1 cellular context compared by ENCODE assay signal in the genomic region with DNA sequence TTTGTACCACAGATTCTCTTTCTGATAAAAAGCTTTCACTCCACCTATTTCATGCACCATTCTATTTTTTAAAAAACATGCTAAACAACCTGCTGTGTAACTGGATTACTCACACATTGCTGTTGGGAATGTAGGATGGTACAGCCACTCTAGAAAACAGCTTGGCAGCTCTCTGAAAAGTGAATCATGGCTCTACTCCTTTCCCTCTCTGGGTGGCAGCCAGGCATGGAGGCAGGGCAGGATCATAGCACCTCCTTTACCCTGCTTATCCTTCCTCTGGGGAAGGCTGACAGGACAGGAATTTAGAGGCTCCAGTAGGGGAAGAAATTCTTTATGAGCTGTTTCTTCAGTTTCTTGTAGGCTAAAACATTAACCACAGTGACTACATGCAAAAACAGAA.
TF ChIP-seq lines count a peak whose summit lies in the region.

No MANE protein-coding gene starts in this region.

TF ChIP-seq in GM23338, 12 proteins besides CTCF, POLR2A, EP300 and RAD21 (continued from another document):
- TF ChIP-seq, protein P1, sequence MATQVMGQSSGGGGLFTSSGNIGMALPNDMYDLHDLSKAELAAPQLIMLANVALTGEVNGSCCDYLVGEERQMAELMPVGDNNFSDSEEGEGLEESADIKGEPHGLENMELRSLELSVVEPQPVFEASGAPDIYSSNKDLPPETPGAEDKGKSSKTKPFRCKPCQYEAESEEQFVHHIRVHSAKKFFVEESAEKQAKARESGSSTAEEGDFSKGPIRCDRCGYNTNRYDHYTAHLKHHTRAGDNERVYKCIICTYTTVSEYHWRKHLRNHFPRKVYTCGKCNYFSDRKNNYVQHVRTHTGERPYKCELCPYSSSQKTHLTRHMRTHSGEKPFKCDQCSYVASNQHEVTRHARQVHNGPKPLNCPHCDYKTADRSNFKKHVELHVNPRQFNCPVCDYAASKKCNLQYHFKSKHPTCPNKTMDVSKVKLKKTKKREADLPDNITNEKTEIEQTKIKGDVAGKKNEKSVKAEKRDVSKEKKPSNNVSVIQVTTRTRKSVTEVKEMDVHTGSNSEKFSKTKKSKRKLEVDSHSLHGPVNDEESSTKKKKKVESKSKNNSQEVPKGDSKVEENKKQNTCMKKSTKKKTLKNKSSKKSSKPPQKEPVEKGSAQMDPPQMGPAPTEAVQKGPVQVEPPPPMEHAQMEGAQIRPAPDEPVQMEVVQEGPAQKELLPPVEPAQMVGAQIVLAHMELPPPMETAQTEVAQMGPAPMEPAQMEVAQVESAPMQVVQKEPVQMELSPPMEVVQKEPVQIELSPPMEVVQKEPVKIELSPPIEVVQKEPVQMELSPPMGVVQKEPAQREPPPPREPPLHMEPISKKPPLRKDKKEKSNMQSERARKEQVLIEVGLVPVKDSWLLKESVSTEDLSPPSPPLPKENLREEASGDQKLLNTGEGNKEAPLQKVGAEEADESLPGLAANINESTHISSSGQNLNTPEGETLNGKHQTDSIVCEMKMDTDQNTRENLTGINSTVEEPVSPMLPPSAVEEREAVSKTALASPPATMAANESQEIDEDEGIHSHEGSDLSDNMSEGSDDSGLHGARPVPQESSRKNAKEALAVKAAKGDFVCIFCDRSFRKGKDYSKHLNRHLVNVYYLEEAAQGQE (IDR thresholded peaks at IDR 0.05; ENCODE audit: unreplicated experiment): no peak
- TF ChIP-seq, protein P2, sequence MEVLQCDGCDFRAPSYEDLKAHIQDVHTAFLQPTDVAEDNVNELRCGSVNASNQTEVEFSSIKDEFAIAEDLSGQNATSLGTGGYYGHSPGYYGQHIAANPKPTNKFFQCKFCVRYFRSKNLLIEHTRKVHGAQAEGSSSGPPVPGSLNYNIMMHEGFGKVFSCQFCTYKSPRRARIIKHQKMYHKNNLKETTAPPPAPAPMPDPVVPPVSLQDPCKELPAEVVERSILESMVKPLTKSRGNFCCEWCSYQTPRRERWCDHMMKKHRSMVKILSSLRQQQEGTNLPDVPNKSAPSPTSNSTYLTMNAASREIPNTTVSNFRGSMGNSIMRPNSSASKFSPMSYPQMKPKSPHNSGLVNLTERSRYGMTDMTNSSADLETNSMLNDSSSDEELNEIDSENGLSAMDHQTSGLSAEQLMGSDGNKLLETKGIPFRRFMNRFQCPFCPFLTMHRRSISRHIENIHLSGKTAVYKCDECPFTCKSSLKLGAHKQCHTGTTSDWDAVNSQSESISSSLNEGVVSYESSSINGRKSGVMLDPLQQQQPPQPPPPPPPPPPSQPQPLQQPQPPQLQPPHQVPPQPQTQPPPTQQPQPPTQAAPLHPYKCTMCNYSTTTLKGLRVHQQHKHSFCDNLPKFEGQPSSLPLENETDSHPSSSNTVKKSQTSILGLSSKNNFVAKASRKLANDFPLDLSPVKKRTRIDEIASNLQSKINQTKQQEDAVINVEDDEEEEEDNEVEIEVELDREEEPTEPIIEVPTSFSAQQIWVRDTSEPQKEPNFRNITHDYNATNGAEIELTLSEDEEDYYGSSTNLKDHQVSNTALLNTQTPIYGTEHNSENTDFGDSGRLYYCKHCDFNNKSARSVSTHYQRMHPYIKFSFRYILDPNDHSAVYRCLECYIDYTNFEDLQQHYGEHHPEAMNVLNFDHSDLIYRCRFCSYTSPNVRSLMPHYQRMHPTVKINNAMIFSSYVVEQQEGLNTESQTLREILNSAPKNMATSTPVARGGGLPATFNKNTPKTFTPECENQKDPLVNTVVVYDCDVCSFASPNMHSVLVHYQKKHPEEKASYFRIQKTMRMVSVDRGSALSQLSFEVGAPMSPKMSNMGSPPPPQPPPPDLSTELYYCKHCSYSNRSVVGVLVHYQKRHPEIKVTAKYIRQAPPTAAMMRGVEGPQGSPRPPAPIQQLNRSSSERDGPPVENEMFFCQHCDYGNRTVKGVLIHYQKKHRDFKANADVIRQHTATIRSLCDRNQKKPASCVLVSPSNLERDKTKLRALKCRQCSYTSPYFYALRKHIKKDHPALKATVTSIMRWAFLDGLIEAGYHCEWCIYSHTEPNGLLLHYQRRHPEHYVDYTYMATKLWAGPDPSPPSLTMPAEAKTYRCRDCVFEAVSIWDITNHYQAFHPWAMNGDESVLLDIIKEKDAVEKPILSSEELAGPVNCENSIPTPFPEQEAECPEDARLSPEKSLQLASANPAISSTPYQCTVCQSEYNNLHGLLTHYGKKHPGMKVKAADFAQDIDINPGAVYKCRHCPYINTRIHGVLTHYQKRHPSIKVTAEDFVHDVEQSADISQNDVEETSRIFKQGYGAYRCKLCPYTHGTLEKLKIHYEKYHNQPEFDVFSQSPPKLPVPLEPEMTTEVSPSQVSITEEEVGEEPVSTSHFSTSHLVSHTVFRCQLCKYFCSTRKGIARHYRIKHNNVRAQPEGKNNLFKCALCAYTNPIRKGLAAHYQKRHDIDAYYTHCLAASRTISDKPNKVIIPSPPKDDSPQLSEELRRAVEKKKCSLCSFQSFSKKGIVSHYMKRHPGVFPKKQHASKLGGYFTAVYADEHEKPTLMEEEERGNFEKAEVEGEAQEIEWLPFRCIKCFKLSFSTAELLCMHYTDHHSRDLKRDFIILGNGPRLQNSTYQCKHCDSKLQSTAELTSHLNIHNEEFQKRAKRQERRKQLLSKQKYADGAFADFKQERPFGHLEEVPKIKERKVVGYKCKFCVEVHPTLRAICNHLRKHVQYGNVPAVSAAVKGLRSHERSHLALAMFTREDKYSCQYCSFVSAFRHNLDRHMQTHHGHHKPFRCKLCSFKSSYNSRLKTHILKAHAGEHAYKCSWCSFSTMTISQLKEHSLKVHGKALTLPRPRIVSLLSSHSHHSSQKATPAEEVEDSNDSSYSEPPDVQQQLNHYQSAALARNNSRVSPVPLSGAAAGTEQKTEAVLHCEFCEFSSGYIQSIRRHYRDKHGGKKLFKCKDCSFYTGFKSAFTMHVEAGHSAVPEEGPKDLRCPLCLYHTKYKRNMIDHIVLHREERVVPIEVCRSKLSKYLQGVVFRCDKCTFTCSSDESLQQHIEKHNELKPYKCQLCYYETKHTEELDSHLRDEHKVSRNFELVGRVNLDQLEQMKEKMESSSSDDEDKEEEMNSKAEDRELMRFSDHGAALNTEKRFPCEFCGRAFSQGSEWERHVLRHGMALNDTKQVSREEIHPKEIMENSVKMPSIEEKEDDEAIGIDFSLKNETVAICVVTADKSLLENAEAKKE (CRISPR knock-in tag; IDR thresholded peaks at IDR 0.05): no peak
- no peak for TF ChIP-seq NANOG (IDR thresholded peaks at IDR 0.05; ENCODE audit: borderline replicate concordance)
- TF ChIP-seq, protein P3, sequence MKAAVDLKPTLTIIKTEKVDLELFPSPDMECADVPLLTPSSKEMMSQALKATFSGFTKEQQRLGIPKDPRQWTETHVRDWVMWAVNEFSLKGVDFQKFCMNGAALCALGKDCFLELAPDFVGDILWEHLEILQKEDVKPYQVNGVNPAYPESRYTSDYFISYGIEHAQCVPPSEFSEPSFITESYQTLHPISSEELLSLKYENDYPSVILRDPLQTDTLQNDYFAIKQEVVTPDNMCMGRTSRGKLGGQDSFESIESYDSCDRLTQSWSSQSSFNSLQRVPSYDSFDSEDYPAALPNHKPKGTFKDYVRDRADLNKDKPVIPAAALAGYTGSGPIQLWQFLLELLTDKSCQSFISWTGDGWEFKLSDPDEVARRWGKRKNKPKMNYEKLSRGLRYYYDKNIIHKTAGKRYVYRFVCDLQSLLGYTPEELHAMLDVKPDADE (IDR thresholded peaks at IDR 0.05): no peak
- TF ChIP-seq POLR2AphosphoS5 (IDR thresholded peaks at IDR 0.05; ENCODE audit: low read depth): no peak
- TF ChIP-seq STAT1 (IDR thresholded peaks at IDR 0.05; ENCODE audit: unreplicated experiment): no peak
- no peak for TF ChIP-seq ZNF114 (CRISPR knock-in tag; IDR thresholded peaks at IDR 0.05)
- TF ChIP-seq EZH2phosphoT487 (IDR thresholded peaks at IDR 0.05; ENCODE audit: unreplicated experiment): no peak
- TF ChIP-seq CREB1 (CRISPR knock-in tag; IDR thresholded peaks at IDR 0.05; ENCODE audit: low read depth): no peak
- no peak for TF ChIP-seq JUNB (IDR thresholded peaks at IDR 0.05; ENCODE audit: unreplicated experiment)
- no peak for TF ChIP-seq ZNF331 (CRISPR knock-in tag; IDR thresholded peaks at IDR 0.05; ENCODE audit: low read depth)
